In genomic region chr18:9068346-9068745, GRCh38 we compare ENCODE assay signal across 21 cellular contexts. TPM values are rescaled to one million over a fixed set of nuclear protein-coding genes. Genes with fewer than 3 reads are reported as not detected.
DNase-seq lines count a peak whose midpoint lies in the region; ATAC-seq and TF ChIP-seq lines count a peak whose summit lies in the region.
"Had no signal": no experiment of that assay in that cellular context is flagged by ENCODE, and none has a peak within 500 bp of the region (broad histone marks: within the 10 kb centered on the region; RNA-seq: fewer than 3 reads in every experiment).

No MANE protein-coding gene starts in this region.

- no peaks in the 10 kb centered on the region for H3F3A ChIP-seq in GM23248 (ENCODE audit: insufficient read depth)

- no peaks in the 10 kb centered on the region for H3K79me2 ChIP-seq in GM23248 (ENCODE audit: insufficient read depth)

- H3K9ac ChIP-seq in GM23248: no peak overlapping the region

- H3K9me2 ChIP-seq in GM23248 (ENCODE audit: insufficient read depth): no peaks in the 10 kb centered on the region

- no peak overlapping the region for H2AFZ ChIP-seq in GM23248

- 76 to 77% methylated on average over 2 of the region's 2 CpGs for WGBS in transverse colon (ENCODE audit: low coverage in 1 of 2), 2 donors
- WGBS in GM23248 (ENCODE audit: low coverage in 1 of 2, low lambda C conversion rate in 2 of 2, missing lambda C conversion rate in 2 of 2), 2 experiments: 90 to 96% methylated on average over 2 of the region's 2 CpGs

- H3K36me3 ChIP-seq in RWPE2 (ENCODE audit: low read depth) (no peaks in the 10 kb centered on the region), transverse colon (no peaks in the 10 kb centered on the region), GM23248 (ENCODE audit: low read depth) (no peaks in the 10 kb centered on the region)
- H3K36me3 ChIP-seq: colonic mucosa, heart right ventricle had no signal

- H3K27ac ChIP-seq in RWPE2 (ENCODE audit: poor library complexity, severe bottlenecking) (no peak overlapping the region), foreskin keratinocyte (peak overlapping the region; percentile 47), transverse colon (peak overlapping the region in 3 of 4 donors; percentile 26 to 61 (median 31)), GM23248 (no peak overlapping the region)
- H3K27ac ChIP-seq: body of pancreas, colonic mucosa, SK-N-MC had no signal

- no peak for ATAC-seq in activated naive CD8-positive, alpha-beta T cell treated with anti-CD3 and anti-CD28 coated beads, Interleukin-2, amount 50 U/mL, for 24 hours
- ATAC-seq in RWPE2 (ENCODE audit: low read depth) (peak; percentile 75), foreskin keratinocyte (peak; percentile 97)
- ATAC-seq: heart right ventricle, left ventricle myocardium superior had no signal

- peaks cover 25% of the 10 kb centered on the region for H3K4me1 Mint-ChIP-seq in activated naive CD8-positive, alpha-beta T cell treated with anti-CD3 and anti-CD28 coated beads, Interleukin-2, amount 50 U/mL, for 24 hours
- H3K4me1 Mint-ChIP-seq in activated naive CD8-positive, alpha-beta T cell treated with anti-CD3 and anti-CD28 coated beads for 36 hours: peaks cover 14% of the 10 kb centered on the region
- H3K4me1 Mint-ChIP-seq: endodermal cell had no signal

- H3K4me1 ChIP-seq in RWPE2 (ENCODE audit: insufficient read depth, poor library complexity, severe bottlenecking) (no peaks in the 10 kb centered on the region), foreskin keratinocyte (peaks cover 4% of the 10 kb centered on the region), transverse colon (peaks cover 0 to 12% (median 0%) of the 10 kb centered on the region in 4 donors), GM23248 (ENCODE audit: insufficient read depth) (no peaks in the 10 kb centered on the region)
- H3K4me1 ChIP-seq: colonic mucosa had no signal

- H4K20me1 ChIP-seq in GM23248 (ENCODE audit: insufficient read depth): no peaks in the 10 kb centered on the region

- no peak overlapping the region for H3K4me3 Mint-ChIP-seq in activated naive CD8-positive, alpha-beta T cell treated with anti-CD3 and anti-CD28 coated beads, Interleukin-2, amount 50 U/mL, for 24 hours
- H3K4me3 Mint-ChIP-seq in activated naive CD8-positive, alpha-beta T cell treated with anti-CD3 and anti-CD28 coated beads for 36 hours: no peak overlapping the region
- H3K4me3 Mint-ChIP-seq: endodermal cell had no signal

- no peaks in the 10 kb centered on the region for H3K36me3 Mint-ChIP-seq in activated naive CD8-positive, alpha-beta T cell treated with anti-CD3 and anti-CD28 coated beads, Interleukin-2, amount 50 U/mL, for 24 hours (ENCODE audit: low read depth)
- H3K36me3 Mint-ChIP-seq in activated naive CD8-positive, alpha-beta T cell treated with anti-CD3 and anti-CD28 coated beads for 36 hours: no peaks in the 10 kb centered on the region

- in situ Hi-C loops in transverse colon (cut with MboI; ENCODE audit: low pct_ligation_motif_present in 1 of 4, low pct_unique_long_range_greater_than_20kb in 1 of 4, low sequenced_read_pairs in 3 of 4) (loop anchor here in 2 of 4 donors (25.0 kb wide), 2 partner anchors 269 to 444 kb away; partner anchors contain the start of gene TWSG1 (in 1 of the 2)), GM23248 (cut with MboI) (no loop called here)

- DNase-seq in activated naive CD8-positive, alpha-beta T cell treated with anti-CD3 and anti-CD28 coated beads, Interleukin-2, amount 50 U/mL, for 24 hours: no peak
- DNase-seq in activated naive CD8-positive, alpha-beta T cell treated with anti-CD3 and anti-CD28 coated beads for 36 hours: no peak
- no peak for DNase-seq in RWPE2 (ENCODE audit: low spot score)
- DNase-seq in foreskin keratinocyte: peak; percentile 77 to 89
- DNase-seq in transverse colon: no peak
- DNase-seq in activated naive CD4-positive, alpha-beta T cell treated with Interleukin-2 at 50 U/mL for 16 hours: no peak
- no peak for DNase-seq in activated CD4-positive, alpha-beta T cell treated with anti-CD3 and anti-CD28 coated beads for 1 hour
- no peak for DNase-seq in GM23248
- DNase-seq: body of pancreas; colonic mucosa; EL; endodermal cell; heart right ventricle; Karpas-422; left ventricle myocardium superior; NCI-H1048; NCI-H1930; NCI-H2227 treated with DMSO at 0.1 percent for 48 hours; NCI-H82; stimulated activated CD4-positive, alpha-beta T cell treated with anti-CD3 and anti-CD28 coated beads, Interleukin-12 subunit alpha, Interleukin-12 subunit beta, amount 100 ng/mL, for 4 hours had no signal

- H3K4me3 ChIP-seq in RWPE2 (ENCODE audit: severe bottlenecking) (no peak overlapping the region), transverse colon (no peak overlapping the region), GM23248 (no peak overlapping the region)
- H3K4me3 ChIP-seq: body of pancreas, colonic mucosa, heart right ventricle, SK-N-MC had no signal

- H3K9me3 ChIP-seq in RWPE2 (ENCODE audit: severe bottlenecking): no peaks in the 10 kb centered on the region
- no peaks in the 10 kb centered on the region for H3K9me3 ChIP-seq in transverse colon
- H3K9me3 ChIP-seq in GM23248 (ENCODE audit: low read depth): no peaks in the 10 kb centered on the region
- H3K9me3 ChIP-seq: body of pancreas, colonic mucosa, heart right ventricle had no signal

- H3K27me3 Mint-ChIP-seq in activated naive CD8-positive, alpha-beta T cell treated with anti-CD3 and anti-CD28 coated beads, Interleukin-2, amount 50 U/mL, for 24 hours: no peaks in the 10 kb centered on the region
- no peaks in the 10 kb centered on the region for H3K27me3 Mint-ChIP-seq in activated naive CD8-positive, alpha-beta T cell treated with anti-CD3 and anti-CD28 coated beads for 36 hours

- no peaks in the 10 kb centered on the region for H3K9me3 Mint-ChIP-seq in activated naive CD8-positive, alpha-beta T cell treated with anti-CD3 and anti-CD28 coated beads, Interleukin-2, amount 50 U/mL, for 24 hours
- H3K9me3 Mint-ChIP-seq in activated naive CD8-positive, alpha-beta T cell treated with anti-CD3 and anti-CD28 coated beads for 36 hours: no peaks in the 10 kb centered on the region
- H3K9me3 Mint-ChIP-seq: endodermal cell had no signal

- intact Hi-C loops in transverse colon (cut with DNase I; ENCODE audit: low total_unique reads): loop anchor here (10.0 kb wide), 1 partner anchor 266 kb away; the partner anchor contains the start of gene TWSG1

- no peaks in the 10 kb centered on the region for H3K27me3 ChIP-seq in RWPE2 (ENCODE audit: insufficient read depth, poor library complexity, severe bottlenecking)
- H3K27me3 ChIP-seq in foreskin keratinocyte: no peaks in the 10 kb centered on the region
- H3K27me3 ChIP-seq in transverse colon: no peaks in the 10 kb centered on the region
- H3K27me3 ChIP-seq in GM23248 (replicated peaks; ENCODE audit: insufficient read depth): no peaks in the 10 kb centered on the region
- H3K27me3 ChIP-seq: body of pancreas, colonic mucosa, heart right ventricle had no signal

- no peak for TF ChIP-seq CTCF in RWPE2 (IDR thresholded peaks at IDR 0.05; ENCODE audit: poor library complexity, severe bottlenecking)
- no peak for TF ChIP-seq CTCF in foreskin keratinocyte (conservative IDR thresholded peaks at IDR 0.05)
- TF ChIP-seq CTCF in transverse colon (IDR thresholded peaks at IDR 0.05): no peak

- no peak overlapping the region for H3K4me2 ChIP-seq in GM23248 (ENCODE audit: unreplicated experiment)

- TF ChIP-seq EP300 in transverse colon (IDR thresholded peaks at IDR 0.05; ENCODE audit: low read depth): no peak

- H3K27ac Mint-ChIP-seq in activated naive CD8-positive, alpha-beta T cell treated with anti-CD3 and anti-CD28 coated beads, Interleukin-2, amount 50 U/mL, for 24 hours: peak overlapping the region; percentile 23
- H3K27ac Mint-ChIP-seq in activated naive CD8-positive, alpha-beta T cell treated with anti-CD3 and anti-CD28 coated beads for 36 hours: no peak overlapping the region
- H3K27ac Mint-ChIP-seq: endodermal cell had no signal

- no peak for TF ChIP-seq POLR2A in transverse colon (IDR thresholded peaks at IDR 0.05)

RNA-seq across cellular contexts. Expression of gene NDUFV2, which starts 34.2 kb away (rescaled TPM):
- 100 to 1,000 TPM; 302 to 307 TPM for total RNA-seq in activated naive CD8-positive, alpha-beta T cell treated with anti-CD3 and anti-CD28 coated beads for 36 hours
- total RNA-seq in foreskin keratinocyte: 141 and 158 TPM in 2 replicates
- polyA plus RNA-seq in foreskin keratinocyte: 164 and 191 TPM in 2 replicates
- total RNA-seq in transverse colon: 100 to 1,000 TPM in 3 of 4 donors, 10 to 100 TPM in 1; 24.7 to 140 (median 113) TPM
- 80.7 and 99.5 TPM in 2 replicates for total RNA-seq in GM23248 (2014; rRNA removed; shearing (Covaris generic))
- 205 and 208 TPM in 2 replicates for polyA plus RNA-seq in GM23248 (2016; fragmentation: Nextera tagmentation; extraction: Ambion mirVana)

Comparison
In these comparisons a context has a peak if more than half of its experiments do, and no peak if none do; other contexts are left out.
1. DNase-seq: peak in foreskin keratinocyte (2 of 2); none in activated naive CD8-positive, alpha-beta T cell treated with anti-CD3 and anti-CD28 coated beads, Interleukin-2, amount 50 U/mL, for 24 hours (single experiment), activated naive CD8-positive, alpha-beta T cell treated with anti-CD3 and anti-CD28 coated beads for 36 hours (single experiment), RWPE2 (single experiment), transverse colon (single experiment), activated naive CD4-positive, alpha-beta T cell treated with Interleukin-2 at 50 U/mL for 16 hours (single experiment), activated CD4-positive, alpha-beta T cell treated with anti-CD3 and anti-CD28 coated beads for 1 hour (single experiment) and GM23248 (single experiment).
2. H3K27ac ChIP-seq: peak in foreskin keratinocyte (single experiment) and transverse colon (3 of 4); none in RWPE2 (single experiment) and GM23248 (single experiment).